ENCODE assay signal across 1 cellular context in genomic region chr7:45886931-45887667, GRCh38.
A peak's percentile ranks its signal among the peaks of the same experiment; 100 is the strongest.
TF ChIP-seq lines count a peak whose summit lies in the region.

No MANE protein-coding gene starts in this region.

TF ChIP-seq in HepG2, 621 proteins besides CTCF, POLR2A, EP300 and RAD21 (continued from another document and continues in another):
- 0 out of 2 replicates have a peak, but pooled peaks have one; percentile 37 for TF ChIP-seq IRF9 (CRISPR knock-in tag; IDR thresholded peaks at IDR 0.05; ENCODE audit: borderline replicate concordance)
- TF ChIP-seq PHF8 (CRISPR knock-in tag; IDR thresholded peaks at IDR 0.05): no peak
- TF ChIP-seq PRDM10 (CRISPR knock-in tag; IDR thresholded peaks at IDR 0.05; ENCODE audit: low read depth): no peak
- TF ChIP-seq FOXO4 (CRISPR knock-in tag; conservative IDR thresholded peaks at IDR 0.05): no peak
- TF ChIP-seq ZFP36L1 (CRISPR knock-in tag; IDR thresholded peaks at IDR 0.05): no peak
- TF ChIP-seq JARID2 (CRISPR knock-in tag; IDR thresholded peaks at IDR 0.05; ENCODE audit: insufficient replicate concordance): no peak
- 0 out of 2 replicates have a peak, but pooled peaks have one; percentile 60 for TF ChIP-seq ARID2 (CRISPR knock-in tag; IDR thresholded peaks at IDR 0.05; ENCODE audit: borderline replicate concordance)
- no peak for TF ChIP-seq GPBP1L1 (CRISPR knock-in tag; IDR thresholded peaks at IDR 0.05)
- no peak for TF ChIP-seq E2F1 (CRISPR knock-in tag; IDR thresholded peaks at IDR 0.05)
- TF ChIP-seq SMARCC2 (IDR thresholded peaks at IDR 0.05): no peak
- TF ChIP-seq KLF15 (CRISPR knock-in tag; IDR thresholded peaks at IDR 0.05; ENCODE audit: borderline replicate concordance): no peak
- TF ChIP-seq ZNF670 (CRISPR knock-in tag; IDR thresholded peaks at IDR 0.05; ENCODE audit: borderline replicate concordance): no peak
- TF ChIP-seq ZNF777 (CRISPR knock-in tag; IDR thresholded peaks at IDR 0.05): no peak
- TF ChIP-seq HBP1 (CRISPR knock-in tag; IDR thresholded peaks at IDR 0.05; ENCODE audit: low read depth): no peak
- TF ChIP-seq EEA1 (CRISPR knock-in tag; IDR thresholded peaks at IDR 0.05; ENCODE audit: borderline replicate concordance): no peak
- TF ChIP-seq RORA (CRISPR knock-in tag; IDR thresholded peaks at IDR 0.05): no peak
- no peak for TF ChIP-seq CREBL2 (CRISPR knock-in tag; IDR thresholded peaks at IDR 0.05; ENCODE audit: borderline replicate concordance)
- TF ChIP-seq ZNF101 (CRISPR knock-in tag; IDR thresholded peaks at IDR 0.05; ENCODE audit: borderline replicate concordance, low read depth): no peak
- TF ChIP-seq ZNF33A (CRISPR knock-in tag; IDR thresholded peaks at IDR 0.05; ENCODE audit: borderline replicate concordance): no peak
- TF ChIP-seq SMYD3 (CRISPR knock-in tag; IDR thresholded peaks at IDR 0.05): 0 out of 2 replicates have a peak, but pooled peaks have one; percentile 23
- no peak for TF ChIP-seq JUND (CRISPR knock-in tag; IDR thresholded peaks at IDR 0.05)
- TF ChIP-seq CEBPZ (IDR thresholded peaks at IDR 0.05; ENCODE audit: low read length): no peak
- no peak for TF ChIP-seq MAFF (IDR thresholded peaks at IDR 0.05; ENCODE audit: low read depth, low read length)
- TF ChIP-seq ASH2L (IDR thresholded peaks at IDR 0.05; ENCODE audit: insufficient read length, low read depth, low read length): no peak
- no peak for TF ChIP-seq MED8 (CRISPR knock-in tag; IDR thresholded peaks at IDR 0.05; ENCODE audit: insufficient replicate concordance)
- no peak for TF ChIP-seq ZNF691 (CRISPR knock-in tag; IDR thresholded peaks at IDR 0.05; ENCODE audit: borderline replicate concordance, low read depth)
- TF ChIP-seq ZNF761 (CRISPR knock-in tag; conservative IDR thresholded peaks at IDR 0.05): no peak
- TF ChIP-seq ATF2 (CRISPR knock-in tag; IDR thresholded peaks at IDR 0.05): no peak
- TF ChIP-seq BORCS8-MEF2B (CRISPR knock-in tag; IDR thresholded peaks at IDR 0.05): 0 out of 2 replicates have a peak, but pooled peaks have one; percentile 26
- TF ChIP-seq GLMP (CRISPR knock-in tag; IDR thresholded peaks at IDR 0.05; ENCODE audit: borderline replicate concordance): 0 out of 2 replicates have a peak, but pooled peaks have one; percentile 30
- 0 out of 2 replicates have a peak, but pooled peaks have one; percentile 20 for TF ChIP-seq ZNF607 (CRISPR knock-in tag; IDR thresholded peaks at IDR 0.05; ENCODE audit: borderline replicate concordance)
- no peak for TF ChIP-seq SMARCE1 (IDR thresholded peaks at IDR 0.05; ENCODE audit: borderline replicate concordance)
- TF ChIP-seq RNF219 (CRISPR knock-in tag; IDR thresholded peaks at IDR 0.05): no peak
- no peak for TF ChIP-seq SMAD9 (CRISPR knock-in tag; IDR thresholded peaks at IDR 0.05)
- TF ChIP-seq SMAD1 (CRISPR knock-in tag; IDR thresholded peaks at IDR 0.05; ENCODE audit: borderline replicate concordance, low read depth): 0 out of 2 replicates have a peak, but pooled peaks have one; percentile 23
- TF ChIP-seq SIN3B (IDR thresholded peaks at IDR 0.05; ENCODE audit: low read length): no peak
- no peak for TF ChIP-seq TCF7L2 (IDR thresholded peaks at IDR 0.05; ENCODE audit: low read depth, low read length)
- no peak for TF ChIP-seq HMGA1 (CRISPR knock-in tag; conservative IDR thresholded peaks at IDR 0.05)
- TF ChIP-seq IKZF4 (CRISPR knock-in tag; IDR thresholded peaks at IDR 0.05; ENCODE audit: borderline replicate concordance, low read depth, not compliant biosample characterization): no peak
- TF ChIP-seq ADNP (CRISPR knock-in tag; IDR thresholded peaks at IDR 0.05): no peak
- TF ChIP-seq JUNB (CRISPR knock-in tag; IDR thresholded peaks at IDR 0.05; ENCODE audit: borderline replicate concordance): no peak
- TF ChIP-seq SYNCRIP (IDR thresholded peaks at IDR 0.05; ENCODE audit: insufficient read depth, low read depth, low read length): no peak
